22 cellular contexts compared by ENCODE assay signal in genomic region chr5:135085936-135086235, GRCh38. TPM values are rescaled to one million over a fixed set of nuclear protein-coding genes. Genes with fewer than 3 reads are reported as not detected.
"Had no signal": no experiment of that assay in that cellular context is flagged by ENCODE, and none has a peak within 500 bp of the region (broad histone marks: within the 10 kb centered on the region; RNA-seq: fewer than 3 reads in every experiment).

No MANE protein-coding gene starts in this region.

- DNase-seq: activated CD4-positive, alpha-beta T cell treated with anti-CD3 and anti-CD28 coated beads, Interleukin-2, amount 50 U/mL, for 1 hour; activated CD4-positive, CD25-positive, alpha-beta regulatory T cell treated with anti-CD3 and anti-CD28 coated beads, Interleukin-2, amount 50 U/mL, for 72 hours; activated T-cell treated with anti-CD3 and anti-CD28 coated beads, Interleukin-2, amount 50 U/mL, for 1 hour; brain microvascular endothelial cell; effector memory CD4-positive, alpha-beta T cell; foreskin melanocyte; hypothalamus; lower lobe of right lung; naive thymus-derived CD4-positive, alpha-beta T cell; retina; stimulated activated CD4-positive, alpha-beta T cell treated with anti-CD3 and anti-CD28 coated beads, Interleukin-12 subunit alpha, Interleukin-12 subunit beta, amount 100 ng/mL, for 4 hours; stimulated activated CD4-positive, alpha-beta T cell treated with anti-CD3 and anti-CD28 coated beads, Interleukin-4, amount 100 ng/mL, for 4 hours; stimulated activated naive CD8-positive, alpha-beta T cell treated with anti-CD3 and anti-CD28 coated beads, Interleukin-15, Interleukin-2, amounts not matched to agents 100 U/mL and 50 U/mL, for 24 hours; T-cell; WERI-Rb-1 had no signal

- FAIRE-seq: colon, TTC549 had no signal

- ATAC-seq: activated naive CD4-positive, alpha-beta T cell treated with anti-CD3 and anti-CD28 coated beads, Interleukin-2, amount 50 U/mL, for 72 hours; naive thymus-derived CD4-positive, alpha-beta T cell; stimulated activated naive CD8-positive, alpha-beta T cell treated with anti-CD3 and anti-CD28 coated beads, Interleukin-15, Interleukin-2, amounts not matched to agents 100 U/mL and 50 U/mL, for 24 hours; T-cell had no signal

- H3K27ac ChIP-seq: ascending aorta, brain microvascular endothelial cell, lower lobe of right lung, tibial artery, WERI-Rb-1 had no signal

- H3K36me3 ChIP-seq: ascending aorta, brain microvascular endothelial cell, lower lobe of right lung, tibial artery, WERI-Rb-1 had no signal

- H3K4me1 ChIP-seq: ascending aorta, lower lobe of right lung, tibial artery had no signal

- H3K27me3 ChIP-seq: ascending aorta, tibial artery had no signal

- H3K4me3 ChIP-seq: ascending aorta, lower lobe of right lung, tibial artery had no signal

RNA-seq across cellular contexts. Expression of gene PITX1, which starts 51.9 kb away (rescaled TPM):
- total RNA-seq: dermis microvascular lymphatic vessel endothelial cell, neural crest cell had no signal
- polyA plus RNA-seq: naive thymus-derived CD4-positive, alpha-beta T cell had no signal
